Comparison of ENCODE assay signal across 8 cellular contexts in genomic region chr2:20822535-20823490, GRCh38. TPM values are rescaled to one million over a fixed set of nuclear protein-coding genes. Genes with fewer than 3 reads are reported as not detected.
A peak's percentile ranks its signal among the peaks of the same experiment; 100 is the strongest.
DNase-seq lines count a peak whose midpoint lies in the region; ATAC-seq, FAIRE-seq and TF ChIP-seq lines count a peak whose summit lies in the region.

LDAH (minus strand) TSS chr2:20823101; CDS start chr2:20801463, 21,638 bp downstream.

- FAIRE-seq in GM18507 (lab: Jason Lieb, UNC): peak; percentile 89

- intact Hi-C loops in PC-3 (cut with micrococcal nuclease): no loop called here

- POLR2A ChIA-PET in PC-3 (lab: Charles Lee; ENCODE audit: unreplicated experiment): no interaction called here

- no peak for TF ChIP-seq CTCF in PC-3 (conservative IDR thresholded peaks at IDR 0.05; ENCODE audit: low read depth, low read length)

- 0 out of 2 replicates have a peak, but pooled peaks cover 8% of the 10 kb centered on the region for H3K27me3 ChIP-seq in PC-3 (ENCODE audit: low read length)

- H3F3A ChIP-seq in PC-3 (ENCODE audit: low read length, unreplicated experiment): no peaks in the 10 kb centered on the region

- no peak within 1 kb of the TSS for H3K4me3 ChIP-seq in PC-3 (ENCODE audit: low read length)

- H3K27ac ChIP-seq in PC-3 (ENCODE audit: low read length): no peak within 1 kb of the TSS

- no peaks in the 10 kb centered on the region for H3K79me2 ChIP-seq in PC-3 (ENCODE audit: low read length)

- no peaks in the 10 kb centered on the region for H3K9me2 ChIP-seq in PC-3 (replicated peaks; ENCODE audit: low read length)

- H2AFZ ChIP-seq in PC-3 (ENCODE audit: low read length): no peak within 1 kb of the TSS

- no peak within 1 kb of the TSS for H3K4me2 ChIP-seq in PC-3 (ENCODE audit: low read length)

- no peaks in the 10 kb centered on the region for H4K20me1 ChIP-seq in PC-3 (ENCODE audit: low read length)

- H3K9ac ChIP-seq in PC-3 (ENCODE audit: low read length): no peak within 1 kb of the TSS

- H3K9me3 ChIP-seq in PC-3 (ENCODE audit: low read length): no peaks in the 10 kb centered on the region

- H3K36me3 ChIP-seq in PC-3 (ENCODE audit: low read depth, low read length): no peaks in the 10 kb centered on the region

- no TSS peak for BruUV-seq in PC-3 (replicated peaks; lab: Mats Ljungman, UMichigan)

- ATAC-seq in HG02973 (IDR thresholded peaks at IDR 0.05; ENCODE audit: unreplicated experiment) (peak; percentile 87), PC-3 (no peak)

- no peaks in the 10 kb centered on the region for H3K4me1 ChIP-seq in PC-3 (ENCODE audit: insufficient read depth, low read length)

- CTCF ChIA-PET in PC-3 (lab: Charles Lee): no interaction called here

- DNase-seq in GM18507 (ENCODE audit: extremely low spot score, insufficient read length, low read depth) (peak; percentile 78), NCI-H2029 (lab: John Stamatoyannopoulos, UW) (peak; percentile 91), T1000 (lab: John Stamatoyannopoulos, UW) (peak; percentile 70), astrocyte of the hippocampus (ENCODE audit: low read depth, low spot score) (peak; percentile 96), hippocampal formation (lab: John Stamatoyannopoulos, UW) (peak; percentile 21 to 76), retina (peak; percentile 98), PC-3 (no peak)

RNA-seq across cellular contexts. Expression of gene LDAH, which starts in this region (rescaled TPM):
- total RNA-seq in PC-3 (2014; rRNA removed): not detected in 2 replicates
